16 cellular contexts compared by ENCODE assay signal in genomic region chr2:161681043-161681442, GRCh38. TPM values are rescaled to one million over a fixed set of nuclear protein-coding genes. Genes with fewer than 3 reads are reported as not detected.
DNase-seq lines count a peak whose midpoint lies in the region; ATAC-seq and TF ChIP-seq lines count a peak whose summit lies in the region.
"Had no signal": no experiment of that assay in that cellular context is flagged by ENCODE, and none has a peak within 500 bp of the region (broad histone marks: within the 10 kb centered on the region; RNA-seq: fewer than 3 reads in every experiment).

No MANE protein-coding gene starts in this region.

- no peaks in the 10 kb centered on the region for H3K4me1 ChIP-seq in breast epithelium
- H3K4me1 ChIP-seq in foreskin keratinocyte = no peaks in the 10 kb centered on the region
- H3K4me1 ChIP-seq: A549 had no signal

- no peaks in the 10 kb centered on the region for H3K9me3 ChIP-seq in breast epithelium
- H3K9me3 ChIP-seq: A549 had no signal

- H3K27me3 ChIP-seq in breast epithelium (no peaks in the 10 kb centered on the region), foreskin keratinocyte (no peaks in the 10 kb centered on the region)

- H3K27ac Mint-ChIP-seq in MCF 10A (ENCODE audit: low read depth, unreplicated experiment) = no peak overlapping the region
- H3K27ac Mint-ChIP-seq in activated T-helper 17 cell treated with anti-CD3 and anti-CD28 coated beads, Interleukin-2, amount 50 U/mL, for 72 hours = no peak overlapping the region
- H3K27ac Mint-ChIP-seq in glutamatergic neuron (ENCODE audit: unreplicated experiment) = no peak overlapping the region
- H3K27ac Mint-ChIP-seq: activated naive CD8-positive, alpha-beta T cell; HFFc6; mesothelial cell of epicardium; T-cell had no signal

- no peak for TF ChIP-seq POLR2A in breast epithelium (IDR thresholded peaks at IDR 0.05)

- H3K4me3 ChIP-seq in breast epithelium = no peak overlapping the region
- H3K4me3 ChIP-seq: A549 had no signal

- peak; percentile 42 for ATAC-seq in activated T-helper 17 cell treated with anti-CD3 and anti-CD28 coated beads, Interleukin-2, amount 50 U/mL, for 72 hours (replicated peaks)
- peak; percentile 97 for ATAC-seq in foreskin keratinocyte
- ATAC-seq: A549, T-cell had no signal

- no TSS peak for BruUV-seq in MCF 10A (replicated peaks; lab: Mats Ljungman, UMichigan)

- CTCF ChIA-PET in MCF 10A (lab: Yijun Ruan, JAX) = interaction anchor here (0.6 to 1.6 kb wide), 2 partner anchors 15 to 558 kb away, joined by 3 read pairs; no protein-coding TSS in a partner anchor

- H3K27me3 Mint-ChIP-seq in MCF 10A (ENCODE audit: insufficient read depth, unreplicated experiment) (no peaks in the 10 kb centered on the region), glutamatergic neuron (ENCODE audit: unreplicated experiment) (no peaks in the 10 kb centered on the region)
- H3K27me3 Mint-ChIP-seq in activated T-helper 17 cell treated with anti-CD3 and anti-CD28 coated beads, Interleukin-2, amount 50 U/mL, for 72 hours = peaks cover 3% of the 10 kb centered on the region

- no peaks in the 10 kb centered on the region for H3K36me3 ChIP-seq in breast epithelium

- peak; percentile 87 for DNase-seq in MCF 10A (ENCODE audit: unreplicated experiment)
- no peak for DNase-seq in breast epithelium (ENCODE audit: low spot score in 2 of 2)
- DNase-seq in foreskin keratinocyte = peak; percentile 52 to 64
- no peak for DNase-seq in stimulated activated CD4-positive, alpha-beta T cell treated with anti-CD3 and anti-CD28 coated beads, Interleukin-2, amount 100 ng/mL, for 48 hours
- no peak for DNase-seq in NCI-H1048 (lab: John Stamatoyannopoulos, UW)
- DNase-seq in glutamatergic neuron = no peak
- no peak for DNase-seq in NK-92 treated with Interleukin-12 subunit alpha and Interleukin-12 subunit beta, amount 100 ng/mL, for 24 hours (lab: John Stamatoyannopoulos, UW)
- DNase-seq: activated CD4-positive, CD25-positive, alpha-beta regulatory T cell; HFFc6; occipital lobe; T-cell had no signal

- H3K36me3 Mint-ChIP-seq in MCF 10A (ENCODE audit: insufficient read depth, unreplicated experiment) (no peaks in the 10 kb centered on the region), glutamatergic neuron (ENCODE audit: unreplicated experiment) (no peaks in the 10 kb centered on the region)
- H3K36me3 Mint-ChIP-seq in activated T-helper 17 cell treated with anti-CD3 and anti-CD28 coated beads, Interleukin-2, amount 50 U/mL, for 72 hours (ENCODE audit: low read depth) = no peaks in the 10 kb centered on the region
- H3K36me3 Mint-ChIP-seq: activated naive CD8-positive, alpha-beta T cell; mesothelial cell of epicardium; T-cell had no signal

- intact Hi-C loops in MCF 10A (cut with micrococcal nuclease) = no loop called here
- intact Hi-C loops in breast epithelium (cut with DNase I; ENCODE audit: low total_unique reads) = no loop called here

- H3K27ac ChIP-seq in breast epithelium (no peak overlapping the region), foreskin keratinocyte (no peak overlapping the region)
- H3K27ac ChIP-seq: A549 had no signal

- no peak for TF ChIP-seq CTCF in MCF 10A (IDR thresholded peaks at IDR 0.05; ENCODE audit: unreplicated experiment)
- no peak for TF ChIP-seq CTCF in breast epithelium (IDR thresholded peaks at IDR 0.05)
- TF ChIP-seq CTCF in foreskin keratinocyte (conservative IDR thresholded peaks at IDR 0.05) = no peak
- TF ChIP-seq CTCF in glutamatergic neuron (IDR thresholded peaks at IDR 0.05; ENCODE audit: partially characterized antibody, unreplicated experiment) = no peak

- H3K4me3 Mint-ChIP-seq in MCF 10A (ENCODE audit: unreplicated experiment) = no peak overlapping the region
- no peak overlapping the region for H3K4me3 Mint-ChIP-seq in activated T-helper 17 cell treated with anti-CD3 and anti-CD28 coated beads, Interleukin-2, amount 50 U/mL, for 72 hours
- H3K4me3 Mint-ChIP-seq in glutamatergic neuron (ENCODE audit: unreplicated experiment) = no peak overlapping the region
- H3K4me3 Mint-ChIP-seq: activated naive CD8-positive, alpha-beta T cell; HFFc6; mesothelial cell of epicardium; T-cell had no signal

- H3K9me3 Mint-ChIP-seq in MCF 10A (ENCODE audit: unreplicated experiment) (no peaks in the 10 kb centered on the region), glutamatergic neuron (ENCODE audit: unreplicated experiment) (no peaks in the 10 kb centered on the region)
- H3K9me3 Mint-ChIP-seq in activated T-helper 17 cell treated with anti-CD3 and anti-CD28 coated beads, Interleukin-2, amount 50 U/mL, for 72 hours = no peaks in the 10 kb centered on the region
- H3K9me3 Mint-ChIP-seq: mesothelial cell of epicardium, T-cell had no signal

- POLR2A ChIA-PET in MCF 10A (lab: Yijun Ruan, JAX) = interaction anchor here (0.5 kb wide), 1 partner anchor 18 kb away, joined by 3 read pairs; no protein-coding TSS in a partner anchor

- H3K4me1 Mint-ChIP-seq in MCF 10A (ENCODE audit: insufficient read depth, unreplicated experiment) (peaks cover 17% of the 10 kb centered on the region), glutamatergic neuron (ENCODE audit: low read depth, unreplicated experiment) (no peaks in the 10 kb centered on the region)
- H3K4me1 Mint-ChIP-seq in activated T-helper 17 cell treated with anti-CD3 and anti-CD28 coated beads, Interleukin-2, amount 50 U/mL, for 72 hours = no peaks in the 10 kb centered on the region
- H3K4me1 Mint-ChIP-seq: mesothelial cell of epicardium, T-cell had no signal

RNA-seq across cellular contexts. Expression of gene SLC4A10, which starts 56.8 kb away (rescaled TPM):
- total RNA-seq in MCF 10A (2022) (not detected in 2 replicates), breast epithelium (under 1 TPM; under 0.01 to 0.33 (median 0.15) TPM), foreskin keratinocyte (not detected in 2 replicates), glutamatergic neuron (ENCODE audit: unreplicated experiment) (0.34 TPM)
- 1 to 10 TPM; 3.7 to 6.5 TPM for total RNA-seq in activated T-helper 17 cell treated with anti-CD3 and anti-CD28 coated beads, Interleukin-2, amount 50 U/mL, for 72 hours
- polyA plus RNA-seq in foreskin keratinocyte = not detected in 2 replicates
- total RNA-seq: HFFc6, skeletal muscle tissue had no signal

Comparison
In these comparisons a context has a peak if more than half of its experiments do, and no peak if none do; other contexts are left out.
1. DNase-seq: peak in MCF 10A (single experiment) and foreskin keratinocyte (2 of 2); none in breast epithelium (0 of 2), stimulated activated CD4-positive, alpha-beta T cell treated with anti-CD3 and anti-CD28 coated beads, Interleukin-2, amount 100 ng/mL, for 48 hours (0 of 2), NCI-H1048 (single experiment), glutamatergic neuron (single experiment) and NK-92 treated with Interleukin-12 subunit alpha and Interleukin-12 subunit beta, amount 100 ng/mL, for 24 hours (single experiment).